In the genomic region with DNA sequence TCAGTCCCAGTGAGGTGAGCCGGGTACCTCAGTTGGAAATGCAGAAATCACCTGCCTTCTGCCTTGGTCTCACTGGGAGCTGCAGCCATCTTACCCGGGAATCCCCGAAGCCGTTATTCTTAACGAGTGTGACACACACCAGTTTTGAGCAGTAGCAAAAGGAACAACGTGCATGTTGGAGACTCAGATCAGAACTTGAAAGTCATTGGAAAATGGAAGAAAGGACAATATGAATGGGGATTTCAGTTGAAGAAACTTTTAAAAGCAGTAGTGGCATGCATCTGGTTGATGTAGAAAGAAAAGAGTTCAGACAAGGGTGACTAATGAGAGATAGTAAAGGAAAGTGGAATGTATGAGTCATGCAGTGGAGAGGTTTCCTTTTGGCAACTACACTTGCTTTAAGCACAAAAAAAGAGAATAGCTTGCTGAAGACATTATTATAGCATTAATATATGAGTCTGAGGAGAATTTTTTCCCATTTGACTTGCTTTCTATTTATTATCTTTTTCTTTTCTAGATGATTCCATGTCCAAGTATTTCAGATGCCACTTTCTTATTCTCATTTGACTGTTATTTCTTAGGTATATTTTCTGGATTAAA, we compare ENCODE assay signal across 8 cellular contexts. TPM values are rescaled to one million over a fixed set of nuclear protein-coding genes. Genes with fewer than 3 reads are reported as not detected.
DNase-seq lines count a peak whose midpoint lies in the region; ATAC-seq and TF ChIP-seq lines count a peak whose summit lies in the region.

No MANE protein-coding gene starts in this region.

- TF ChIP-seq POLR2A in transverse colon (IDR thresholded peaks at IDR 0.05): no peak

- in situ Hi-C loops in transverse colon (cut with MboI; ENCODE audit: low pct_ligation_motif_present in 1 of 4, low pct_unique_long_range_greater_than_20kb in 1 of 4, low sequenced_read_pairs in 3 of 4): no loop called here

- peak overlapping the region; percentile 54 to 65 (median 64) for H3K27ac ChIP-seq in transverse colon

- H3K9me3 Mint-ChIP-seq in T-helper 1 cell treated with Interleukin-12 subunit alpha and Interleukin-12 subunit beta and Interleukin-4 antibody, amounts not matched to agents 30 μg/mL and 1 μg/mL, for 36 hours: peaks cover 33% of the 10 kb centered on the region

- H3K9me3 ChIP-seq in transverse colon: peaks cover 0 to 9% of the 10 kb centered on the region in 2 donors

- H3K4me3 Mint-ChIP-seq in T-helper 1 cell treated with Interleukin-12 subunit alpha and Interleukin-12 subunit beta and Interleukin-4 antibody, amounts not matched to agents 30 μg/mL and 1 μg/mL, for 36 hours: peak overlapping the region; percentile 66

- no peak overlapping the region for H3K4me3 ChIP-seq in transverse colon

- ATAC-seq in GM19468 (IDR thresholded peaks at IDR 0.05; ENCODE audit: extremely low read depth, unreplicated experiment) (peak; percentile 73), HG03571 (IDR thresholded peaks at IDR 0.05; ENCODE audit: unreplicated experiment) (peak; percentile 85)

- peaks cover 6 to 22% (median 9%) of the 10 kb centered on the region in 4 donors for H3K4me1 ChIP-seq in transverse colon

- no peaks in the 10 kb centered on the region for H3K27me3 Mint-ChIP-seq in T-helper 1 cell treated with Interleukin-12 subunit alpha and Interleukin-12 subunit beta and Interleukin-4 antibody, amounts not matched to agents 30 μg/mL and 1 μg/mL, for 36 hours (ENCODE audit: low read depth)

- H3K36me3 ChIP-seq in transverse colon: no peaks in the 10 kb centered on the region

- TF ChIP-seq CTCF in transverse colon (IDR thresholded peaks at IDR 0.05): no peak

- no peaks in the 10 kb centered on the region for H3K27me3 ChIP-seq in transverse colon

- TF ChIP-seq EP300 in transverse colon (IDR thresholded peaks at IDR 0.05; ENCODE audit: low read depth): no peak

- H3K4me1 Mint-ChIP-seq in T-helper 1 cell treated with Interleukin-12 subunit alpha and Interleukin-12 subunit beta and Interleukin-4 antibody, amounts not matched to agents 30 μg/mL and 1 μg/mL, for 36 hours (ENCODE audit: low read depth): peaks cover 23% of the 10 kb centered on the region

- H3K36me3 Mint-ChIP-seq in T-helper 1 cell treated with Interleukin-12 subunit alpha and Interleukin-12 subunit beta and Interleukin-4 antibody, amounts not matched to agents 30 μg/mL and 1 μg/mL, for 36 hours (ENCODE audit: low read depth): peaks cover 47% of the 10 kb centered on the region

- WGBS in transverse colon (ENCODE audit: low coverage in 1 of 2), 2 donors: 59 to 60% methylated on average over 5 to 6 of the region's 6 CpGs

- intact Hi-C loops in transverse colon (cut with DNase I; ENCODE audit: low total_unique reads): no loop called here

- peak; percentile 86 for DNase-seq in COLO829 (ENCODE audit: low spot score)
- DNase-seq in dermis blood vessel endothelial cell: peak; percentile 96
- DNase-seq in myocyte (ENCODE audit: low read depth): peak; percentile 71
- DNase-seq in transverse colon: no peak
- no peak for DNase-seq in mucosa of gallbladder (ENCODE audit: low spot score)

- H3K27ac Mint-ChIP-seq in T-helper 1 cell treated with Interleukin-12 subunit alpha and Interleukin-12 subunit beta and Interleukin-4 antibody, amounts not matched to agents 30 μg/mL and 1 μg/mL, for 36 hours: peak overlapping the region; percentile 90

RNA-seq across cellular contexts. Expression of gene ANKDD1B, which starts 44.4 kb away (rescaled TPM):
- 0.68 and 1.1 TPM in 2 replicates for total RNA-seq in dermis blood vessel endothelial cell
- total RNA-seq in myocyte: not detected in 2 replicates
- 0.26 TPM for polyA plus RNA-seq in myocyte (2012)
- 10 to 100 TPM in 3 of 4 donors, 1 to 10 TPM in 1; 3.6 to 20.6 (median 13.9) TPM for total RNA-seq in transverse colon
- 0.43 TPM for total RNA-seq in mucosa of gallbladder

RNA-seq across cellular contexts. Expression of gene POLK, which starts 55.1 kb away (rescaled TPM):
- 53.4 and 65.0 TPM in 2 replicates for total RNA-seq in dermis blood vessel endothelial cell
- total RNA-seq in myocyte: 37.7 and 40.1 TPM in 2 replicates
- 6.4 TPM for polyA plus RNA-seq in myocyte (2012)
- total RNA-seq in transverse colon: 10 to 100 TPM in 3 of 4 donors, 1 to 10 TPM in 1; 5.4 to 30.2 (median 18.5) TPM
- 33.5 TPM for total RNA-seq in mucosa of gallbladder

RNA-seq across cellular contexts. Expression of gene CERT1, which starts 55.4 kb away (rescaled TPM):
- total RNA-seq in dermis blood vessel endothelial cell (34.5 and 81.9 TPM in 2 replicates), myocyte (18.2 and 30.1 TPM in 2 replicates), transverse colon (10 to 100 TPM; 33.2 to 59.5 (median 39.4) TPM), mucosa of gallbladder (59.9 TPM)
- polyA plus RNA-seq in myocyte (2012): 27.7 TPM

Comparison
In these comparisons a context has a peak if more than half of its experiments do, and no peak if none do; other contexts are left out.
1. DNase-seq: peak in COLO829 (single experiment), dermis blood vessel endothelial cell (single experiment) and myocyte (single experiment); none in transverse colon (single experiment) and mucosa of gallbladder (single experiment).